ENCODE assay signal across 22 cellular contexts in genomic region chr3:63727248-63727647, GRCh38.
"Had no signal": no experiment of that assay in that cellular context is flagged by ENCODE, and none has a peak within 500 bp of the region (broad histone marks: within the 10 kb centered on the region; RNA-seq: fewer than 3 reads in every experiment).

No MANE protein-coding gene starts in this region.

- H3K27ac Mint-ChIP-seq: memory B cell; natural killer cell treated with Interleukin-12 subunit alpha and Interleukin-12 subunit beta and Interleukin-15 and Interleukin-18, amount 100 ng/mL, for 72 hours; neural progenitor cell had no signal

- H3K9ac ChIP-seq: neural progenitor cell had no signal

- DNase-seq: cerebellar nuclear complex; colonic mucosa; dermis blood vessel endothelial cell; gastrocnemius medialis; heart right ventricle; hypothalamus; islet precursor cell; left ventricle myocardium inferior; lower lobe of right lung; midbrain; nucleus accumbens; ovary; right cardiac atrium; stimulated activated CD4-positive, alpha-beta T cell treated with anti-CD3 and anti-CD28 coated beads, Interleukin-4, amount 100 ng/mL, for 1 hour; stimulated activated naive CD4-positive, alpha-beta T cell; stomach; substantia nigra; transverse colon had no signal

- H3K9me3 ChIP-seq: colonic mucosa, gastrocnemius medialis, lower lobe of right lung, ovary, thoracic aorta, transverse colon had no signal

- H3K4me3 ChIP-seq: colonic mucosa, gastrocnemius medialis, heart right ventricle, left ventricle myocardium inferior, lower lobe of right lung, neural progenitor cell, ovary, stomach, thoracic aorta, transverse colon had no signal

- H3K4me3 Mint-ChIP-seq: memory B cell; natural killer cell treated with Interleukin-12 subunit alpha and Interleukin-12 subunit beta and Interleukin-15 and Interleukin-18, amount 100 ng/mL, for 72 hours; neural progenitor cell had no signal

- H3K27ac ChIP-seq: colonic mucosa, gastrocnemius medialis, heart right ventricle, left ventricle myocardium inferior, lower lobe of right lung, neural progenitor cell, ovary, stomach, thoracic aorta, transverse colon had no signal

- H2AFZ ChIP-seq: neural progenitor cell had no signal

- H3K4me2 ChIP-seq: neural progenitor cell had no signal

- H3K27me3 ChIP-seq: colonic mucosa, gastrocnemius medialis, neural progenitor cell, ovary, stomach, transverse colon had no signal

- H3K36me3 Mint-ChIP-seq: memory B cell; natural killer cell treated with Interleukin-12 subunit alpha and Interleukin-12 subunit beta and Interleukin-15 and Interleukin-18, amount 100 ng/mL, for 72 hours; neural progenitor cell had no signal

- H3K4me1 ChIP-seq: colonic mucosa, gastrocnemius medialis, heart right ventricle, left ventricle myocardium inferior, neural progenitor cell, stomach, transverse colon had no signal

- ATAC-seq: gastrocnemius medialis; heart right ventricle; lower lobe of right lung; natural killer cell treated with Interleukin-12 subunit alpha and Interleukin-12 subunit beta and Interleukin-15 and Interleukin-18, amount 100 ng/mL, for 72 hours; right cardiac atrium had no signal

- H3K4me1 Mint-ChIP-seq: memory B cell, neural progenitor cell had no signal

- H3K27me3 Mint-ChIP-seq: natural killer cell treated with Interleukin-12 subunit alpha and Interleukin-12 subunit beta and Interleukin-15 and Interleukin-18, amount 100 ng/mL, for 72 hours had no signal

- H3K36me3 ChIP-seq: colonic mucosa, gastrocnemius medialis, heart right ventricle, left ventricle myocardium inferior, lower lobe of right lung, neural progenitor cell, ovary, stomach, thoracic aorta, transverse colon had no signal
